8 cellular contexts compared by ENCODE assay signal in genomic region chr2:69683170-69683971, GRCh38. TPM values are rescaled to one million over a fixed set of nuclear protein-coding genes. Genes with fewer than 3 reads are reported as not detected.
DNase-seq lines count a peak whose midpoint lies in the region; ATAC-seq and TF ChIP-seq lines count a peak whose summit lies in the region.

No MANE protein-coding gene starts in this region.

- H3K36me3 ChIP-seq in heart right ventricle (no peaks in the 10 kb centered on the region), subcutaneous abdominal adipose tissue (ENCODE audit: control insufficient read depth in 5 of 5, insufficient read depth in 5 of 5, low read length in 5 of 5) (no peaks in the 10 kb centered on the region)

- POLR2A ChIA-PET in activated CD4-positive, alpha-beta memory T cell treated with anti-CD3 and anti-CD28 coated beads, Interleukin-2, amount 10 ng/mL, durations not matched to agents 7 days and 5 days (lab: Charles Lee) = interaction anchor here (0.8 to 1.9 kb wide), 12 partner anchors 8 to 129 kb away, joined by 3 to 16 read pairs (median 4); partner anchors contain the start of gene AAK1

- H3K27me3 ChIP-seq in heart right ventricle = no peaks in the 10 kb centered on the region
- no peaks in the 10 kb centered on the region for H3K27me3 ChIP-seq in subcutaneous abdominal adipose tissue (ENCODE audit: control insufficient read depth in 5 of 5, insufficient read depth in 4 of 5, low read length in 5 of 5)

- ATAC-seq in heart right ventricle (peak; percentile 81 to 96 (median 92)), HG03565 (IDR thresholded peaks at IDR 0.05; ENCODE audit: unreplicated experiment) (no peak)

- H3K4me3 ChIP-seq in heart right ventricle (peak overlapping the region in 4 of 10 donors; percentile 1 to 19 (median 12)), subcutaneous abdominal adipose tissue (ENCODE audit: low read depth in 1 of 5, low read length in 5 of 5) (peak overlapping the region in 3 of 5 donors; percentile 13 to 35 (median 25))

- intact Hi-C loops in heart right ventricle (cut with DNase I) = loop anchor here in 3 of 10 donors (5.0 kb wide), 2 partner anchors 36 to 41 kb away; partner anchors contain the start of gene AAK1 (in 2 of the 3)

- H3K4me1 ChIP-seq in heart right ventricle (peaks cover 2 to 55% (median 19%) of the 10 kb centered on the region in 9 donors), subcutaneous abdominal adipose tissue (ENCODE audit: control insufficient read depth in 5 of 5, insufficient read depth in 5 of 5, low read length in 5 of 5) (peaks cover 0 to 10% (median 3%) of the 10 kb centered on the region in 5 donors)

- TF ChIP-seq CTCF in heart right ventricle (IDR thresholded peaks at IDR 0.05) = no peak
- TF ChIP-seq CTCF in glutamatergic neuron (IDR thresholded peaks at IDR 0.05; ENCODE audit: partially characterized antibody, unreplicated experiment) = no peak

- H3K27me3 Mint-ChIP-seq in activated CD4-positive, alpha-beta memory T cell treated with anti-CD3 and anti-CD28 coated beads, Interleukin-2, amount 10 ng/mL, durations not matched to agents 7 days and 5 days = no peaks in the 10 kb centered on the region
- H3K27me3 Mint-ChIP-seq in glutamatergic neuron (ENCODE audit: unreplicated experiment) = peaks cover 2% of the 10 kb centered on the region

- H3K27ac Mint-ChIP-seq in activated CD4-positive, alpha-beta memory T cell treated with anti-CD3 and anti-CD28 coated beads, Interleukin-2, amount 10 ng/mL, durations not matched to agents 7 days and 5 days = peak overlapping the region; percentile 63
- no peak overlapping the region for H3K27ac Mint-ChIP-seq in glutamatergic neuron (ENCODE audit: unreplicated experiment)

- peak overlapping the region in 1 of 5 donors; percentile 53 for H3K9ac ChIP-seq in subcutaneous abdominal adipose tissue (ENCODE audit: low read length in 5 of 5)

- CTCF ChIA-PET in activated CD4-positive, alpha-beta memory T cell treated with anti-CD3 and anti-CD28 coated beads, Interleukin-2, amount 10 ng/mL, durations not matched to agents 7 days and 5 days (lab: Charles Lee) = interaction anchor here (0.7 to 1.6 kb wide), 7 partner anchors 10 to 118 kb away, joined by 3 to 7 read pairs (median 4); partner anchors contain the start of gene AAK1

- H3K27ac ChIP-seq in heart right ventricle (peak overlapping the region; percentile 50 to 82 (median 70)), subcutaneous abdominal adipose tissue (ENCODE audit: low read depth, low read length) (peak overlapping the region; percentile 74)

- no peaks in the 10 kb centered on the region for H3K9me3 ChIP-seq in heart right ventricle
- no peaks in the 10 kb centered on the region for H3K9me3 ChIP-seq in subcutaneous abdominal adipose tissue (ENCODE audit: control insufficient read depth in 5 of 5, low read length in 5 of 5)

- WGBS in heart right ventricle, 2 donors = 23 to 34% methylated on average over 5 of the region's 5 CpGs

- DNase-seq in NOMO-1 treated with DMSO at 0.1 percent for 48 hours (lab: John Stamatoyannopoulos, UW; ENCODE audit: unreplicated experiment) = peak; percentile 38
- DNase-seq in NOMO-1 treated with dmso at 0.1 percent for 144 hours (lab: John Stamatoyannopoulos, UW; ENCODE audit: unreplicated experiment) = no peak
- no peak for DNase-seq in activated CD4-positive, alpha-beta memory T cell treated with anti-CD3 and anti-CD28 coated beads, Interleukin-2, amount 10 ng/mL, durations not matched to agents 7 days and 5 days
- DNase-seq in heart right ventricle = peak in 1 of 2 donors; percentile 82
- DNase-seq in stimulated activated naive CD4-positive, alpha-beta T cell treated with Interleukin-2 at 50 U/mL for 16 hours (lab: John Stamatoyannopoulos, UW) = no peak
- DNase-seq in glutamatergic neuron = no peak

- H3K4me3 Mint-ChIP-seq in activated CD4-positive, alpha-beta memory T cell treated with anti-CD3 and anti-CD28 coated beads, Interleukin-2, amount 10 ng/mL, durations not matched to agents 7 days and 5 days = peak overlapping the region; percentile 12
- H3K4me3 Mint-ChIP-seq in glutamatergic neuron (ENCODE audit: unreplicated experiment) = no peak overlapping the region

- H3K9me3 Mint-ChIP-seq in activated CD4-positive, alpha-beta memory T cell treated with anti-CD3 and anti-CD28 coated beads, Interleukin-2, amount 10 ng/mL, durations not matched to agents 7 days and 5 days = peaks cover 4% of the 10 kb centered on the region
- H3K9me3 Mint-ChIP-seq in glutamatergic neuron (ENCODE audit: unreplicated experiment) = no peaks in the 10 kb centered on the region

- H3K36me3 Mint-ChIP-seq in activated CD4-positive, alpha-beta memory T cell treated with anti-CD3 and anti-CD28 coated beads, Interleukin-2, amount 10 ng/mL, durations not matched to agents 7 days and 5 days (ENCODE audit: low read depth) = peaks cover 6% of the 10 kb centered on the region
- no peaks in the 10 kb centered on the region for H3K36me3 Mint-ChIP-seq in glutamatergic neuron (ENCODE audit: unreplicated experiment)

- peaks cover 60% of the 10 kb centered on the region for H3K4me1 Mint-ChIP-seq in activated CD4-positive, alpha-beta memory T cell treated with anti-CD3 and anti-CD28 coated beads, Interleukin-2, amount 10 ng/mL, durations not matched to agents 7 days and 5 days
- no peaks in the 10 kb centered on the region for H3K4me1 Mint-ChIP-seq in glutamatergic neuron (ENCODE audit: low read depth, unreplicated experiment)

RNA-seq across cellular contexts. Expression of gene AAK1, which starts 39.8 kb away (rescaled TPM):
- total RNA-seq in activated CD4-positive, alpha-beta memory T cell treated with anti-CD3 and anti-CD28 coated beads, Interleukin-2, amount 10 ng/mL, durations not matched to agents 7 days and 5 days = 100 to 1,000 TPM; 115 to 121 TPM
- total RNA-seq in heart right ventricle (100 to 1,000 TPM in 7 of 10 donors, 10 to 100 TPM in 3; 70.2 to 148 (median 125) TPM), glutamatergic neuron (ENCODE audit: unreplicated experiment) (68.2 TPM)
- polyA plus RNA-seq in heart right ventricle = 10 to 100 TPM; 10.1 to 34.2 TPM

RNA-seq across cellular contexts. Expression of gene ANXA4, which starts 58.6 kb away (rescaled TPM):
- total RNA-seq in activated CD4-positive, alpha-beta memory T cell treated with anti-CD3 and anti-CD28 coated beads, Interleukin-2, amount 10 ng/mL, durations not matched to agents 7 days and 5 days = 10 to 100 TPM; 86.9 to 90.4 TPM
- total RNA-seq in heart right ventricle (10 to 100 TPM; 17.9 to 36.7 (median 26.2) TPM), glutamatergic neuron (ENCODE audit: unreplicated experiment) (3.1 TPM)
- 10 to 100 TPM; 12.0 to 20.2 TPM for polyA plus RNA-seq in heart right ventricle
